Comparison of ENCODE assay signal across 13 cellular contexts in the genomic region with DNA sequence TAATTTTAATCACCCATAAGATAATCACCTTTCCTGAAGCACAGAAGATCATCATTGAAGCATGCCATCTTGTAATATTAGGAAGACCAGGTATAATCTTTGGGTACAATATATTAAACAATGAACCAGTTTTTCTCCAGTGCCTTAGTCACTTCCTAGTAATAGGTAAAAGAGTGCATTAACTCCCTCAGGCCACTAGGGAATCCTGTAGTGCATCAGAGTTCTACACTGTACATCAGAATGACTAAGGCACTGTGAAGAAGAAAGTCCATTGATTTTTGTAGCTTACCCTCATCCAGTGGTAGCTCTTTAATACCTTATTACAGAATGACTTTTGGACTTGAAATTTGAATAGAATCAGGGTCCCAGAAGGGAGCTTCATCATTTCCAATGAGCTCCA. TPM values are rescaled to one million over a fixed set of nuclear protein-coding genes. Genes with fewer than 3 reads are reported as not detected.
DNase-seq lines count a peak whose midpoint lies in the region; ATAC-seq, FAIRE-seq and TF ChIP-seq lines count a peak whose summit lies in the region.
"Had no signal": no experiment of that assay in that cellular context is flagged by ENCODE, and none has a peak within 500 bp of the region (broad histone marks: within the 10 kb centered on the region; RNA-seq: fewer than 3 reads in every experiment).

No MANE protein-coding gene starts in this region.

- no peaks in the 10 kb centered on the region for H3K36me3 ChIP-seq in heart left ventricle

- intact Hi-C loops in heart left ventricle (cut with DNase I), result no loop called here

- no peak for FAIRE-seq in GM12891 (lab: Jason Lieb, UNC)

- TF ChIP-seq POLR2A in GM12891 (IDR thresholded peaks at IDR 0.05; ENCODE audit: low read depth, low read length), result no peak
- TF ChIP-seq POLR2A in heart left ventricle (IDR thresholded peaks at IDR 0.05), result no peak

- TF ChIP-seq CTCF in fibroblast of villous mesenchyme (IDR thresholded peaks at IDR 0.05; ENCODE audit: insufficient read depth, low read depth, low read length) (peak; percentile 21), heart left ventricle (IDR thresholded peaks at IDR 0.05) (peak in 2 of 12 donors; percentile 22 to 26)

- peak; percentile 53 for ATAC-seq in GM21360 (IDR thresholded peaks at IDR 0.05; ENCODE audit: unreplicated experiment)
- no peak for ATAC-seq in left lobe of liver
- ATAC-seq in heart left ventricle, result no peak

- no peaks in the 10 kb centered on the region for H3K9me3 ChIP-seq in heart left ventricle

- H3K4me3 ChIP-seq in fibroblast of villous mesenchyme (ENCODE audit: low read depth, low read length), result no peak overlapping the region
- H3K4me3 ChIP-seq in heart left ventricle, result no peak overlapping the region

- H3K27ac ChIP-seq in heart left ventricle, result no peak overlapping the region

- peaks cover 0 to 43% (median 20%) of the 10 kb centered on the region in 9 donors for H3K27me3 ChIP-seq in heart left ventricle

- peaks cover 0 to 22% (median 4%) of the 10 kb centered on the region in 12 donors for H3K4me1 ChIP-seq in heart left ventricle

- DNase-seq in DMS153 treated with DMSO at 0.1 percent for 48 hours (lab: John Stamatoyannopoulos, UW; ENCODE audit: unreplicated experiment), result peak; percentile 12
- peak; percentile 59 for DNase-seq in OCI-M1 (lab: John Stamatoyannopoulos, UW)
- DNase-seq in fibroblast of villous mesenchyme (ENCODE audit: low read depth), result no peak
- DNase-seq in left lobe of liver (ENCODE audit: low spot score), result no peak
- DNase-seq in GM12891 (ENCODE audit: insufficient read length, low spot score), result no peak
- no peak for DNase-seq in stimulated activated CD4-positive, alpha-beta T cell treated with anti-CD3 and anti-CD28 coated beads, Interleukin-4, amount 100 ng/mL, for 1 hour
- no peak for DNase-seq in heart left ventricle
- DNase-seq: activated CD4-positive, alpha-beta T cell treated with anti-CD3 and anti-CD28 coated beads, Interleukin-2, amount 10 ng/mL, durations not matched to agents 24 days and 14 days; amniotic stem cell; H7; substantia nigra had no signal

TF ChIP-seq in GM12891, 5 proteins besides CTCF, POLR2A, EP300 and RAD21:
- no peak for TF ChIP-seq SPI1 (IDR thresholded peaks at IDR 0.05; ENCODE audit: low read depth, low read length)
- TF ChIP-seq POLR2AphosphoS5 (IDR thresholded peaks at IDR 0.05; ENCODE audit: low read depth, low read length), result no peak
- TF ChIP-seq PAX5 (IDR thresholded peaks at IDR 0.05; ENCODE audit: insufficient read depth, low read length, severe bottlenecking), result no peak
- no peak for TF ChIP-seq POU2F2 (IDR thresholded peaks at IDR 0.05; ENCODE audit: low read depth, low read length)
- no peak for TF ChIP-seq TAF1 (IDR thresholded peaks at IDR 0.05; ENCODE audit: low read depth, low read length)

RNA-seq across cellular contexts. Expression of a gene that starts 4.5 kb away (rescaled TPM):
- not detected in 2 replicates for total RNA-seq in fibroblast of villous mesenchyme
- total RNA-seq in left lobe of liver, result not detected
- polyA plus RNA-seq in GM12891 (2012; ENCODE audit: low read depth, missing spikeins), result not detected
- total RNA-seq in heart left ventricle, result under 1 TPM in 5 of 9 donors, not detected in 4; 0.04 to 0.35 (median 0.11) TPM
- polyA plus RNA-seq in heart left ventricle, result under 1 TPM; 0.01 to 0.04 TPM
- total RNA-seq: activated CD4-positive, alpha-beta T cell treated with anti-CD3 and anti-CD28 coated beads, Interleukin-2, amount 10 ng/mL, durations not matched to agents 24 days and 14 days; H7; mucosa of gallbladder had no signal

Comparison
In these comparisons a context has a peak if more than half of its experiments do, and no peak if none do; other contexts are left out.
1. DNase-seq: peak in DMS153 treated with DMSO at 0.1 percent for 48 hours (single experiment) and OCI-M1 (single experiment); none in fibroblast of villous mesenchyme (single experiment), left lobe of liver (single experiment), GM12891 (single experiment), stimulated activated CD4-positive, alpha-beta T cell treated with anti-CD3 and anti-CD28 coated beads, Interleukin-4, amount 100 ng/mL, for 1 hour (single experiment) and heart left ventricle (0 of 5).